In genomic region chr1:163320891-163321290, GRCh38 we compare ENCODE assay signal across 7 cellular contexts. TPM values are rescaled to one million over a fixed set of nuclear protein-coding genes. Genes with fewer than 3 reads are reported as not detected.
DNase-seq lines count a peak whose midpoint lies in the region; ATAC-seq and TF ChIP-seq lines count a peak whose summit lies in the region.

No MANE protein-coding gene starts in this region.

- CTCF ChIA-PET in activated CD4-positive, alpha-beta memory T cell treated with anti-CD3 and anti-CD28 coated beads, Interleukin-2, amount 10 ng/mL, durations not matched to agents 7 days and 5 days (lab: Charles Lee): no interaction called here

- ATAC-seq in stimulated activated memory B cell treated with anti-CD40 and anti-IgM and Interleukin-4, amounts not matched to agents 10 μg/mL and 1 μg/mL and 100 μg/mL, for 72 hours: no peak
- no peak for ATAC-seq in HG02759 (IDR thresholded peaks at IDR 0.05; ENCODE audit: unreplicated experiment)

- TF ChIP-seq CTCF in HL-60 (IDR thresholded peaks at IDR 0.05; ENCODE audit: insufficient read depth, low read length): no peak

- H3K4me3 ChIP-seq in HL-60 (replicated peaks; ENCODE audit: insufficient read depth, low read length) (peak overlapping the region; percentile 78), iPS-11a (ENCODE audit: low read depth, low read length) (peak overlapping the region; percentile 80)

- no peaks in the 10 kb centered on the region for H3K27me3 ChIP-seq in HL-60 (ENCODE audit: insufficient read depth, poor library complexity, severe bottlenecking)

- DNase-seq in HL-60 (ENCODE audit: low read depth in 1 of 2, low spot score in 1 of 2) (no peak), NCI-H2107 treated with DMSO at 0.1 percent for 48 hours (lab: John Stamatoyannopoulos, UW; ENCODE audit: unreplicated experiment) (no peak)
- DNase-seq in activated CD4-positive, alpha-beta memory T cell treated with anti-CD3 and anti-CD28 coated beads, Interleukin-2, amount 10 ng/mL, durations not matched to agents 7 days and 5 days: no peak
- no peak for DNase-seq in activated CD4-positive, alpha-beta T cell treated with anti-CD3 and anti-CD28 coated beads for 4 hours

- H3K27ac Mint-ChIP-seq in activated CD4-positive, alpha-beta memory T cell treated with anti-CD3 and anti-CD28 coated beads, Interleukin-2, amount 10 ng/mL, durations not matched to agents 7 days and 5 days: peak overlapping the region; percentile 93
- peak overlapping the region; percentile 89 for H3K27ac Mint-ChIP-seq in stimulated activated memory B cell treated with anti-CD40 and anti-IgM and Interleukin-4, amounts not matched to agents 10 μg/mL and 1 μg/mL and 100 μg/mL, for 72 hours

- H3K27me3 Mint-ChIP-seq in activated CD4-positive, alpha-beta memory T cell treated with anti-CD3 and anti-CD28 coated beads, Interleukin-2, amount 10 ng/mL, durations not matched to agents 7 days and 5 days: no peaks in the 10 kb centered on the region
- H3K27me3 Mint-ChIP-seq in stimulated activated memory B cell treated with anti-CD40 and anti-IgM and Interleukin-4, amounts not matched to agents 10 μg/mL and 1 μg/mL and 100 μg/mL, for 72 hours: no peaks in the 10 kb centered on the region

- H3K36me3 Mint-ChIP-seq in activated CD4-positive, alpha-beta memory T cell treated with anti-CD3 and anti-CD28 coated beads, Interleukin-2, amount 10 ng/mL, durations not matched to agents 7 days and 5 days (ENCODE audit: low read depth): peaks cover 16% of the 10 kb centered on the region
- H3K36me3 Mint-ChIP-seq in stimulated activated memory B cell treated with anti-CD40 and anti-IgM and Interleukin-4, amounts not matched to agents 10 μg/mL and 1 μg/mL and 100 μg/mL, for 72 hours: no peaks in the 10 kb centered on the region

- peak overlapping the region; percentile 89 for H3K4me3 Mint-ChIP-seq in activated CD4-positive, alpha-beta memory T cell treated with anti-CD3 and anti-CD28 coated beads, Interleukin-2, amount 10 ng/mL, durations not matched to agents 7 days and 5 days
- peak overlapping the region; percentile 86 for H3K4me3 Mint-ChIP-seq in stimulated activated memory B cell treated with anti-CD40 and anti-IgM and Interleukin-4, amounts not matched to agents 10 μg/mL and 1 μg/mL and 100 μg/mL, for 72 hours

- peak overlapping the region; percentile 90 for H3K27ac ChIP-seq in HL-60 (replicated peaks)

- H3K4me1 Mint-ChIP-seq in activated CD4-positive, alpha-beta memory T cell treated with anti-CD3 and anti-CD28 coated beads, Interleukin-2, amount 10 ng/mL, durations not matched to agents 7 days and 5 days: peaks cover 42% of the 10 kb centered on the region
- H3K4me1 Mint-ChIP-seq in stimulated activated memory B cell treated with anti-CD40 and anti-IgM and Interleukin-4, amounts not matched to agents 10 μg/mL and 1 μg/mL and 100 μg/mL, for 72 hours: peaks cover 14% of the 10 kb centered on the region

- no peaks in the 10 kb centered on the region for H3K9me3 Mint-ChIP-seq in activated CD4-positive, alpha-beta memory T cell treated with anti-CD3 and anti-CD28 coated beads, Interleukin-2, amount 10 ng/mL, durations not matched to agents 7 days and 5 days
- no peaks in the 10 kb centered on the region for H3K9me3 Mint-ChIP-seq in stimulated activated memory B cell treated with anti-CD40 and anti-IgM and Interleukin-4, amounts not matched to agents 10 μg/mL and 1 μg/mL and 100 μg/mL, for 72 hours

- POLR2A ChIA-PET in activated CD4-positive, alpha-beta memory T cell treated with anti-CD3 and anti-CD28 coated beads, Interleukin-2, amount 10 ng/mL, durations not matched to agents 7 days and 5 days (lab: Charles Lee): interaction anchor here (1.8 kb wide), 1 partner anchor 486 kb away, joined by 9 read pairs; no protein-coding TSS in a partner anchor

RNA-seq across cellular contexts. Expression of gene NUF2, which starts 0.9 kb away (rescaled TPM):
- total RNA-seq in activated CD4-positive, alpha-beta memory T cell treated with anti-CD3 and anti-CD28 coated beads, Interleukin-2, amount 10 ng/mL, durations not matched to agents 7 days and 5 days: 10 to 100 TPM; 69.1 to 69.9 TPM
